Comparison of ENCODE assay signal across 8 cellular contexts in the genomic region with DNA sequence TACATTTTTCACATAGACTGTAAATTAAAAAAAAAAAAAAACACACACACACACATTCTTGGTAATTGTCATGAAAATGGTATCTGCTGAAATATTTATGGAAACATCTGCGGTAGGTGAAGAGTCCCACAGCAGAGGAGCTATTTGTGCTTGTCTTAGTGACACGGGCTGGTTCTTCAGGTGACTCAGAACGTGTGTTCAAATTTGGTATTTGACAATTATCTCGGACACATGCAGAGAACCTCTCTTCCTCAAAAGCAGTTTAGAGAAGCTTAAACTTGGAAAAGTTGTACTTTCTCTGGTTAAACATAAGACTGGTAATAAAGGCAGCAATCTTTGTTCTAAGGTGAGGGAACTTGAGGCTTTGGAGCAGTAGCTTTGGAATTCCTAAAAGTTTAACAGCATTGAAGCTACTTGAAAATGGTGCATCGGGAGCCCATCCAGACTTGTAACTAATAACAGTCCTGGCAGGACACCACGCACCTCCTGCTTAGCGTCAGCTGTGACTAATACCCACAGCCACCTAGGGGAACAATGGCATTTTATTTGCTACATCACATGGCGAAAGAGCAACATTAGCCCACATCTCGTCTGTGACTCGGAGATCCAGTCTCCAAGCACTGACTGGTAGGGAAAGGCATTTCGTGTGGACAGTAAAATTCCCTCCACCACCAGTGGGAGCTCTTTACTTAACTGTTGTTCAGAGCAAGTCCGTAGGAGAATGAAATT.
A peak's percentile ranks its signal among the peaks of the same experiment; 100 is the strongest.
DNase-seq lines count a peak whose midpoint lies in the region; ATAC-seq and TF ChIP-seq lines count a peak whose summit lies in the region.

No MANE protein-coding gene starts in this region.

- no peaks in the 10 kb centered on the region for H3K9me3 ChIP-seq in transverse colon

- peak; percentile 4 for DNase-seq in stimulated activated naive CD8-positive, alpha-beta T cell treated with anti-CD3 and anti-CD28 coated beads, Interleukin-15, Interleukin-2, amounts not matched to agents 100 U/mL and 50 U/mL, for 24 hours
- DNase-seq in stimulated activated naive CD8-positive, alpha-beta T cell treated with anti-CD3 and anti-CD28 coated beads, Interleukin-15, amount 100 ng/mL, for 72 hours: no peak
- DNase-seq in NCI-H524 treated with DMSO at 0.1 percent for 48 hours (lab: John Stamatoyannopoulos, UW): peak; percentile 28
- peak; percentile 91 for DNase-seq in choroid plexus epithelial cell (ENCODE audit: low read depth)
- no peak for DNase-seq in left lobe of liver (ENCODE audit: low spot score)
- peak; percentile 69 for DNase-seq in transverse colon
- no peak for DNase-seq in activated T-helper 2 cell treated with anti-CD3 and anti-CD28 coated beads, Interferon-gamma antibody, Interleukin-2, Interleukin-4, amounts not matched to agents 10 μg/mL and 5 μg/mL and 100 μg/mL, durations not matched to agents 14 hours and 24 hours and 36 hours (ENCODE audit: low spot score)

- TF ChIP-seq EP300 in transverse colon (IDR thresholded peaks at IDR 0.05; ENCODE audit: low read depth): no peak

- H3K4me1 ChIP-seq in transverse colon: no peaks in the 10 kb centered on the region

- H3K4me3 Mint-ChIP-seq in stimulated activated naive CD8-positive, alpha-beta T cell treated with anti-CD3 and anti-CD28 coated beads, Interleukin-15, amount 100 ng/mL, for 72 hours: no peak overlapping the region
- no peak overlapping the region for H3K4me3 Mint-ChIP-seq in activated T-helper 2 cell treated with anti-CD3 and anti-CD28 coated beads, Interferon-gamma antibody, Interleukin-2, Interleukin-4, amounts not matched to agents 10 μg/mL and 5 μg/mL and 100 μg/mL, durations not matched to agents 14 hours and 24 hours and 36 hours (ENCODE audit: low read depth)

- H3K9me3 Mint-ChIP-seq in stimulated activated naive CD8-positive, alpha-beta T cell treated with anti-CD3 and anti-CD28 coated beads, Interleukin-15, amount 100 ng/mL, for 72 hours: no peaks in the 10 kb centered on the region
- no peaks in the 10 kb centered on the region for H3K9me3 Mint-ChIP-seq in activated T-helper 2 cell treated with anti-CD3 and anti-CD28 coated beads, Interferon-gamma antibody, Interleukin-2, Interleukin-4, amounts not matched to agents 10 μg/mL and 5 μg/mL and 100 μg/mL, durations not matched to agents 14 hours and 24 hours and 36 hours

- H3K27me3 Mint-ChIP-seq in stimulated activated naive CD8-positive, alpha-beta T cell treated with anti-CD3 and anti-CD28 coated beads, Interleukin-15, amount 100 ng/mL, for 72 hours: no peaks in the 10 kb centered on the region
- no peaks in the 10 kb centered on the region for H3K27me3 Mint-ChIP-seq in activated T-helper 2 cell treated with anti-CD3 and anti-CD28 coated beads, Interferon-gamma antibody, Interleukin-2, Interleukin-4, amounts not matched to agents 10 μg/mL and 5 μg/mL and 100 μg/mL, durations not matched to agents 14 hours and 24 hours and 36 hours (ENCODE audit: low read depth)

- no peaks in the 10 kb centered on the region for H3K36me3 ChIP-seq in transverse colon

- intact Hi-C loops in transverse colon (cut with DNase I; ENCODE audit: low total_unique reads): no loop called here
- intact Hi-C loops in activated T-helper 2 cell treated with anti-CD3 and anti-CD28 coated beads, Interferon-gamma antibody, Interleukin-2, Interleukin-4, amounts not matched to agents 10 μg/mL and 5 μg/mL and 100 μg/mL, durations not matched to agents 14 hours and 24 hours and 36 hours (cut with micrococcal nuclease): no loop called here

- H3K27ac ChIP-seq in transverse colon: no peak overlapping the region

- no peak for ATAC-seq in stimulated activated naive CD8-positive, alpha-beta T cell treated with anti-CD3 and anti-CD28 coated beads, Interleukin-15, Interleukin-2, amounts not matched to agents 100 U/mL and 50 U/mL, for 24 hours
- ATAC-seq in stimulated activated naive CD8-positive, alpha-beta T cell treated with anti-CD3 and anti-CD28 coated beads, Interleukin-15, amount 100 ng/mL, for 72 hours: no peak
- peak; percentile 82 for ATAC-seq in left lobe of liver
- no peak for ATAC-seq in HG02840 (IDR thresholded peaks at IDR 0.05; ENCODE audit: low FRiP score, unreplicated experiment)

- H3K36me3 Mint-ChIP-seq in activated T-helper 2 cell treated with anti-CD3 and anti-CD28 coated beads, Interferon-gamma antibody, Interleukin-2, Interleukin-4, amounts not matched to agents 10 μg/mL and 5 μg/mL and 100 μg/mL, durations not matched to agents 14 hours and 24 hours and 36 hours (ENCODE audit: low read depth): no peaks in the 10 kb centered on the region

- no peak overlapping the region for H3K27ac Mint-ChIP-seq in stimulated activated naive CD8-positive, alpha-beta T cell treated with anti-CD3 and anti-CD28 coated beads, Interleukin-15, amount 100 ng/mL, for 72 hours
- no peak overlapping the region for H3K27ac Mint-ChIP-seq in activated T-helper 2 cell treated with anti-CD3 and anti-CD28 coated beads, Interferon-gamma antibody, Interleukin-2, Interleukin-4, amounts not matched to agents 10 μg/mL and 5 μg/mL and 100 μg/mL, durations not matched to agents 14 hours and 24 hours and 36 hours

- in situ Hi-C loops in transverse colon (cut with MboI; ENCODE audit: low pct_ligation_motif_present in 1 of 4, low pct_unique_long_range_greater_than_20kb in 1 of 4, low sequenced_read_pairs in 3 of 4): loop anchor here in 1 of 4 donors (25.0 kb wide), 1 partner anchor 1966 kb away; a partner anchor contains a TSS

- peak; percentile 91 for TF ChIP-seq CTCF in choroid plexus epithelial cell (conservative IDR thresholded peaks at IDR 0.05; ENCODE audit: low read depth, low read length)
- peak; percentile 57 to 79 (median 64) for TF ChIP-seq CTCF in transverse colon (IDR thresholded peaks at IDR 0.05)

- H3K4me1 Mint-ChIP-seq in stimulated activated naive CD8-positive, alpha-beta T cell treated with anti-CD3 and anti-CD28 coated beads, Interleukin-15, amount 100 ng/mL, for 72 hours: no peaks in the 10 kb centered on the region
- H3K4me1 Mint-ChIP-seq in activated T-helper 2 cell treated with anti-CD3 and anti-CD28 coated beads, Interferon-gamma antibody, Interleukin-2, Interleukin-4, amounts not matched to agents 10 μg/mL and 5 μg/mL and 100 μg/mL, durations not matched to agents 14 hours and 24 hours and 36 hours (ENCODE audit: low read depth): no peaks in the 10 kb centered on the region

- H3K27me3 ChIP-seq in transverse colon: no peaks in the 10 kb centered on the region

- WGBS in transverse colon (ENCODE audit: low coverage in 1 of 2), 2 donors: 33 to 54% methylated on average over 5 to 12 of the region's 12 CpGs

- no peak for TF ChIP-seq POLR2A in transverse colon (IDR thresholded peaks at IDR 0.05)

- H3K4me3 ChIP-seq in choroid plexus epithelial cell (ENCODE audit: low read depth, low read length) (peak overlapping the region; percentile 46), transverse colon (no peak overlapping the region)

Comparison
In these comparisons a context has a peak if more than half of its experiments do, and no peak if none do; other contexts are left out.
1. DNase-seq: peak in stimulated activated naive CD8-positive, alpha-beta T cell treated with anti-CD3 and anti-CD28 coated beads, Interleukin-15, Interleukin-2, amounts not matched to agents 100 U/mL and 50 U/mL, for 24 hours (single experiment), NCI-H524 treated with DMSO at 0.1 percent for 48 hours (single experiment), choroid plexus epithelial cell (single experiment) and transverse colon (single experiment); none in stimulated activated naive CD8-positive, alpha-beta T cell treated with anti-CD3 and anti-CD28 coated beads, Interleukin-15, amount 100 ng/mL, for 72 hours (0 of 2), left lobe of liver (single experiment) and activated T-helper 2 cell treated with anti-CD3 and anti-CD28 coated beads, Interferon-gamma antibody, Interleukin-2, Interleukin-4, amounts not matched to agents 10 μg/mL and 5 μg/mL and 100 μg/mL, durations not matched to agents 14 hours and 24 hours and 36 hours (single experiment).